8 cellular contexts compared by ENCODE assay signal in the genomic region with DNA sequence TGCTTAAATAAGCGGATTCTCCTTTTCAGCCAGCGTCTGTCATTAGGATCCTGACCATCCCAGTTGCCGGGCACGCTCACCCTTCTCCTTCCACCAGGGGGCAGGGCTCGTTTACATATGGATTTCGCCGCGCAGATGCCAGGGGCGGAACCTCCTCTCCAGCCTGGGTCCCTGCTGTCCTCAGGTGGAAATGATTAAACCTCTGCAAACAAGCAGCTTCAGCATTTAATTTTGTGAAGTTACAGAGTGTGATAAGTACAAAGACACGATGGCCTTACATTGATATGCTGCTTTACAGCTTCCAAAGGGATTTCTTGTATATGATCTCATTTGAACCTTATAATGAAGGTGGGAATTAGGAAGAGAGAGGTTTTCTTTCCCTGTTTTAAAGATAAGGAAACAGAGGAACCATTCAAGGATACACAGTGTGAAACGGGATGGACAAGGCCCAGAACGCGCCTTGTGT. TPM values are rescaled to one million over a fixed set of nuclear protein-coding genes. Genes with fewer than 3 reads are reported as not detected.
DNase-seq lines count a peak whose midpoint lies in the region; ATAC-seq and TF ChIP-seq lines count a peak whose summit lies in the region.

No MANE protein-coding gene starts in this region.

- DNase-seq in NCI-H1105 treated with DMSO at 0.1 percent for 48 hours (lab: John Stamatoyannopoulos, UW) (peak; percentile 72), SK-N-MC (ENCODE audit: low read depth, low spot score) (peak; percentile 77), globus pallidus (ENCODE audit: low spot score) (peak; percentile 28), pons (ENCODE audit: low spot score) (peak; percentile 32), upper lobe of right lung (peak; percentile 86)
- DNase-seq in activated naive CD4-positive, alpha-beta T cell (lab: John Stamatoyannopoulos, UW), result peak; percentile 22 to 64 (median 52)

- ATAC-seq in upper lobe of right lung, result peak; percentile 99
- ATAC-seq in GM19324 (IDR thresholded peaks at IDR 0.05; ENCODE audit: low FRiP score, unreplicated experiment), result no peak

- H3K36me3 ChIP-seq in SK-N-MC (ENCODE audit: insufficient read depth, low read length) (peaks cover 3% of the 10 kb centered on the region; the same call in 1 of the 2 replicates), upper lobe of right lung (no peaks in the 10 kb centered on the region)

- no peaks in the 10 kb centered on the region for H3K4me1 ChIP-seq in upper lobe of right lung

- TF ChIP-seq CTCF in GM12872 (IDR thresholded peaks at IDR 0.05; ENCODE audit: insufficient read depth, low read depth, low read length) (peak; percentile 77), upper lobe of right lung (IDR thresholded peaks at IDR 0.05) (peak; percentile 91)

- H3K4me3 ChIP-seq in SK-N-MC (peak overlapping the region; percentile 16), upper lobe of right lung (no peak overlapping the region)

- H3K9ac ChIP-seq in SK-N-MC (ENCODE audit: insufficient read length), result peak overlapping the region; percentile 55

- H3K9me3 ChIP-seq in SK-N-MC (ENCODE audit: low read depth, low read length) (peaks cover 5% of the 10 kb centered on the region; the same call in 1 of the 2 replicates), upper lobe of right lung (no peaks in the 10 kb centered on the region)

- H3K27me3 ChIP-seq in upper lobe of right lung, result peaks cover 53% of the 10 kb centered on the region

- intact Hi-C loops in upper lobe of right lung (cut with DNase I), result no loop called here

- H3K27ac ChIP-seq in SK-N-MC (peak overlapping the region; percentile 91), upper lobe of right lung (no peak overlapping the region)

RNA-seq across cellular contexts. Expression of gene KRT28, which starts 3.9 kb away (rescaled TPM):
- not detected for total RNA-seq in upper lobe of right lung

RNA-seq across cellular contexts. Expression of gene KRT10, which starts 18.8 kb away (rescaled TPM):
- 36.8 TPM for total RNA-seq in upper lobe of right lung

RNA-seq across cellular contexts. Expression of gene KRT27, which starts 21.3 kb away (rescaled TPM):
- total RNA-seq in upper lobe of right lung, result 0.55 TPM

RNA-seq across cellular contexts. Expression of gene KRT26, which starts 31.6 kb away (rescaled TPM):
- total RNA-seq in upper lobe of right lung, result not detected

RNA-seq across cellular contexts. Expression of gene KRT25, which starts 48.5 kb away (rescaled TPM):
- total RNA-seq in upper lobe of right lung, result not detected

Comparison
In these comparisons a context has a peak if more than half of its experiments do, and no peak if none do; other contexts are left out.
1. DNase-seq: peak in every context shown above with its lines; median percentile 86 in upper lobe of right lung; 77 in SK-N-MC; 72 in NCI-H1105 treated with DMSO at 0.1 percent for 48 hours; 52 in activated naive CD4-positive, alpha-beta T cell; 32 in pons; 28 in globus pallidus.